In genomic region chr16:13333336-13333735, GRCh38 we compare ENCODE assay signal across 20 cellular contexts.
A peak's percentile ranks its signal among the peaks of the same experiment; 100 is the strongest.
DNase-seq lines count a peak whose midpoint lies in the region; ATAC-seq and TF ChIP-seq lines count a peak whose summit lies in the region.
"Had no signal": no experiment of that assay in that cellular context is flagged by ENCODE, and none has a peak within 500 bp of the region (broad histone marks: within the 10 kb centered on the region; RNA-seq: fewer than 3 reads in every experiment).

No MANE protein-coding gene starts in this region.

- no peaks in the 10 kb centered on the region for H3K79me2 ChIP-seq in neural progenitor cell (ENCODE audit: low read depth)

- H2AFZ ChIP-seq in neural progenitor cell (replicated peaks) = no peak overlapping the region

- no peak overlapping the region for H3K4me2 ChIP-seq in neural progenitor cell
- H3K4me2 ChIP-seq: SK-N-SH had no signal

- H3K4me1 ChIP-seq in neural progenitor cell = no peaks in the 10 kb centered on the region
- H3K4me1 ChIP-seq: HAP-1 had no signal

- no peaks in the 10 kb centered on the region for H3F3A ChIP-seq in neural progenitor cell (ENCODE audit: low read depth)

- H3K27me3 ChIP-seq in neural progenitor cell = no peaks in the 10 kb centered on the region

- H3K9me3 Mint-ChIP-seq in neural progenitor cell = peaks cover 7% of the 10 kb centered on the region

- no peak for ATAC-seq in HG03139 (IDR thresholded peaks at IDR 0.05; ENCODE audit: unreplicated experiment)
- ATAC-seq: K562 had no signal

- peaks cover 2% of the 10 kb centered on the region for H3K27me3 Mint-ChIP-seq in neural progenitor cell (ENCODE audit: insufficient read depth, low read depth)
- H3K27me3 Mint-ChIP-seq: B cell had no signal

- H3K27ac ChIP-seq in neural progenitor cell = no peak overlapping the region

- DNase-seq in NCI-H345 (lab: John Stamatoyannopoulos, UW) (peak; percentile 48), NCI-H345 treated with DMSO at 0.1 percent for 48 hours (lab: John Stamatoyannopoulos, UW; ENCODE audit: unreplicated experiment) (no peak), NCI-H1092 treated with DMSO at 0.1 percent for 48 hours (lab: John Stamatoyannopoulos, UW) (peak; percentile 78), NCI-H2196 treated with DMSO at 0.1 percent for 48 hours (lab: John Stamatoyannopoulos, UW; ENCODE audit: unreplicated experiment) (peak; percentile 40), neural progenitor cell (ENCODE audit: low spot score) (no peak), HuH-7 (ENCODE audit: low spot score) (no peak), HPDE6-E6E7 (ENCODE audit: extremely low spot score) (no peak)
- DNase-seq: MV-4-11, NCI-H1436 treated with DMSO at 0.1 percent for 48 hours, NCI-H2081 treated with DMSO at 0.1 percent for 48 hours, NCI-H446 treated with DMSO at 0.1 percent for 48 hours, NCI-H774, RPMI8226, SHP77 treated with DMSO at 0.1 percent for 48 hours, SK-N-SH had no signal

- peak overlapping the region; percentile 74 for H3K27ac Mint-ChIP-seq in neural progenitor cell
- H3K27ac Mint-ChIP-seq: B cell; T-helper 2 cell treated with Interferon-gamma antibody and Interleukin-4, amounts not matched to agents 5 μg/mL and 100 μg/mL, for 36 hours had no signal

- no peaks in the 10 kb centered on the region for H3K36me3 ChIP-seq in neural progenitor cell
- H3K36me3 ChIP-seq: HAP-1 had no signal

- no peak overlapping the region for H3K4me3 Mint-ChIP-seq in neural progenitor cell
- H3K4me3 Mint-ChIP-seq: B cell; T-helper 2 cell treated with Interferon-gamma antibody and Interleukin-4, amounts not matched to agents 5 μg/mL and 100 μg/mL, for 36 hours had no signal

- TF ChIP-seq CTCF in neural progenitor cell (IDR thresholded peaks at IDR 0.05) = no peak

- no peak overlapping the region for H3K9ac ChIP-seq in neural progenitor cell
- H3K9ac ChIP-seq: SK-N-SH had no signal

- H4K20me1 ChIP-seq in neural progenitor cell (ENCODE audit: low read depth) = no peaks in the 10 kb centered on the region

- H3K4me1 Mint-ChIP-seq in neural progenitor cell = peaks cover 21% of the 10 kb centered on the region
- H3K4me1 Mint-ChIP-seq: B cell had no signal

- peaks cover 4% of the 10 kb centered on the region for H3K36me3 Mint-ChIP-seq in neural progenitor cell

- H3K4me3 ChIP-seq in neural progenitor cell = no peak overlapping the region
- H3K4me3 ChIP-seq: HAP-1, K562 had no signal

- H3K9me3 ChIP-seq in neural progenitor cell (ENCODE audit: low read depth) = no peaks in the 10 kb centered on the region
- H3K9me3 ChIP-seq: HAP-1, SK-N-SH had no signal

Comparison
In these comparisons a context has a peak if more than half of its experiments do, and no peak if none do; other contexts are left out.
1. DNase-seq: peak in NCI-H345 (single experiment), NCI-H1092 treated with DMSO at 0.1 percent for 48 hours (single experiment) and NCI-H2196 treated with DMSO at 0.1 percent for 48 hours (single experiment); none in NCI-H345 treated with DMSO at 0.1 percent for 48 hours (single experiment), neural progenitor cell (single experiment), HuH-7 (single experiment) and HPDE6-E6E7 (single experiment).